9 cellular contexts compared by ENCODE assay signal in the genomic region with DNA sequence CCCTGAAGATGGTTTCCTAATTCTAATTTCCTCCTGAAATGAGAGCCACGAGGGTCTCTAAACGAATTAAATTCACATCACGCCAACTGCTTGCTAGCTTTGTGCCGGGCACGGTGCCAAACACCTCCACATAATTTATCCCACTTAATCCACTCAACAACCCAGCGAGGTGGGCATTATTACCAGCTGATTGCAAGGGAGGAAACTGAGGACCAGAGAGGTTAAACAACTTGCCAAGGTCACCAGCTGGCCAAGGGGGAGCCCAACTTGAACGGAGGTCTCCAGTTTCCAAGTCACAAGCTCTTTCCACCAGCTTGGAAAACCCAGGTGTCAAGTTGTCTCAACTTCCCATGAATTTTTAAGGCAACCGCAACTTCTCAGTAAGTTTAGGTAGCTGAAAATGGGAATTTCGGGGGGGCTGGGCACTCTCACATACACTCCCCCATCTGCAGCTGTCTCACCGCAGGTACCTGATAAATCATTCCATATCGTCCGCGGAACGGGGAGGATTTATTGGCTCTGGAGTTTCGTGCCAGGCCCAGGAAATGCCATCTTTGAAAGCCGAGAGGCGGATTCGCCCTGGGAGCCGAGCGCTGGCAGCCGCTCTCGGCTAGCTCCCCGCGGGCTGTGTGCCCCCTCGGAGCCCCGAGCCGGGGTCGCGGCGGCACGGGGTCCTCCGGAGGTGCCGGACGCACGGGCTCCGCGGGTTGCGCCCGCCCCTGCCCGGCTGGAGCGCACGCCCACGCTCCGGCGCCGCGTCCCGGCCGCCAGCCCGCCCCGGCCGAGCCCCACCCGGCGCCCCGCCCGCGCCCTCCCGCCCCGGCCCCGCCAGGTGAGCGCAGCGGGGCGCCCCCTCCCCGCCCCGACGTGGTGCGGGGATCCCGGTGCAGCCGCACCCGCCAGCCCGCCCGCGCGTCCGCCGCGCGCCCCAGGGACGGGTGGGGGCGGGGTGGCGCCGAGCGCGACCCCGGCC. TPM values are rescaled to one million over a fixed set of nuclear protein-coding genes. Genes with fewer than 3 reads are reported as not detected.
DNase-seq lines count a peak whose midpoint lies in the region; ATAC-seq, FAIRE-seq and TF ChIP-seq lines count a peak whose summit lies in the region.
"Had no signal": no experiment of that assay in that cellular context is flagged by ENCODE, and none has a peak within 500 bp of the region (broad histone marks: within the 10 kb centered on the region; RNA-seq: fewer than 3 reads in every experiment).

No MANE protein-coding gene starts in this region.

- TF ChIP-seq CTCF in WTC11 (IDR thresholded peaks at IDR 0.05), result no peak
- TF ChIP-seq CTCF in kidney (IDR thresholded peaks at IDR 0.05; ENCODE audit: borderline replicate concordance, extremely low read depth, insufficient read depth), result no peak
- TF ChIP-seq CTCF in upper lobe of left lung (IDR thresholded peaks at IDR 0.05), result no peak

- H3K9ac ChIP-seq in kidney (ENCODE audit: low read length in 2 of 2), result peak overlapping the region; percentile 11 to 62

- H3K4me1 ChIP-seq in kidney (ENCODE audit: control insufficient read depth in 1 of 2, insufficient read depth in 1 of 2, low read depth in 1 of 2, low read length in 2 of 2) (peaks cover 35 to 46% of the 10 kb centered on the region in 2 donors), upper lobe of left lung (peaks cover 0 to 25% (median 7%) of the 10 kb centered on the region in 4 donors)

- H3K9me3 ChIP-seq in kidney (ENCODE audit: control insufficient read depth in 1 of 2, low read length in 2 of 2) (no peaks in the 10 kb centered on the region), upper lobe of left lung (no peaks in the 10 kb centered on the region)
- H3K9me3 ChIP-seq: neutrophil had no signal

- FAIRE-seq in kidney (lab: Jason Lieb, UNC), result no peak

- no peak for TF ChIP-seq POLR2A in upper lobe of left lung (IDR thresholded peaks at IDR 0.05)

- CTCF ChIA-PET in WTC11 (lab: Charles Lee), result interaction anchor here (0.8 to 4.5 kb wide), 7 partner anchors 24 to 87 kb away, joined by 3 to 18 read pairs (median 5); no protein-coding TSS in a partner anchor

- no peaks in the 10 kb centered on the region for H3K36me3 Mint-ChIP-seq in T-helper 1 cell treated with Interleukin-12 subunit alpha and Interleukin-12 subunit beta and Interleukin-4 antibody, amounts not matched to agents 30 μg/mL and 1 μg/mL, for 36 hours (ENCODE audit: low read depth)
- H3K36me3 Mint-ChIP-seq in WTC11, result no peaks in the 10 kb centered on the region
- no peaks in the 10 kb centered on the region for H3K36me3 Mint-ChIP-seq in activated T-cell treated with anti-CD3 and anti-CD28 coated beads, Interleukin-2, amount 50 U/mL, for 4 hours (ENCODE audit: insufficient read depth)

- DNase-seq in T-helper 1 cell (no peak), WTC11 (ENCODE audit: low spot score) (no peak), kidney (no peak), upper lobe of left lung (peak in 1 of 2 donors; percentile 82), foreskin melanocyte (no peak)
- DNase-seq in activated T-cell treated with anti-CD3 and anti-CD28 coated beads, Interleukin-2, amount 50 U/mL, for 4 hours, result no peak

- peak overlapping the region; percentile 17 for H3K4me3 Mint-ChIP-seq in T-helper 1 cell treated with Interleukin-12 subunit alpha and Interleukin-12 subunit beta and Interleukin-4 antibody, amounts not matched to agents 30 μg/mL and 1 μg/mL, for 36 hours
- peak overlapping the region; percentile 66 for H3K4me3 Mint-ChIP-seq in WTC11
- H3K4me3 Mint-ChIP-seq in activated T-cell treated with anti-CD3 and anti-CD28 coated beads, Interleukin-2, amount 50 U/mL, for 4 hours, result no peak overlapping the region

- ATAC-seq in WTC11 (peak; percentile 23), upper lobe of left lung (ENCODE audit: low FRiP score in 2 of 2) (no peak), HG03108 (IDR thresholded peaks at IDR 0.05; ENCODE audit: unreplicated experiment) (no peak)
- ATAC-seq in activated T-cell treated with anti-CD3 and anti-CD28 coated beads, Interleukin-2, amount 50 U/mL, for 4 hours, result no peak

- H3K36me3 ChIP-seq in kidney (ENCODE audit: control insufficient read depth in 1 of 2, insufficient read depth in 2 of 2, low read length in 2 of 2) (no peaks in the 10 kb centered on the region), upper lobe of left lung (no peaks in the 10 kb centered on the region)
- H3K36me3 ChIP-seq: neutrophil had no signal

- POLR2A ChIA-PET in WTC11 (lab: Charles Lee), result interaction anchor here (0.6 kb wide), 1 partner anchor 84 kb away, joined by 4 read pairs; no protein-coding TSS in a partner anchor

- peaks cover 0 to 14% (median 4%) of the 10 kb centered on the region in 4 donors for H3K27me3 ChIP-seq in upper lobe of left lung

- no peak for TF ChIP-seq EP300 in upper lobe of left lung (IDR thresholded peaks at IDR 0.05)

- H3K27ac ChIP-seq in kidney (ENCODE audit: low read depth in 2 of 2, low read length in 2 of 2), result peak overlapping the region; percentile 66 to 83
- peak overlapping the region in 3 of 4 donors; percentile 28 to 66 (median 56) for H3K27ac ChIP-seq in upper lobe of left lung
- H3K27ac ChIP-seq: neutrophil had no signal

- peaks cover 82% of the 10 kb centered on the region for H3K27me3 Mint-ChIP-seq in T-helper 1 cell treated with Interleukin-12 subunit alpha and Interleukin-12 subunit beta and Interleukin-4 antibody, amounts not matched to agents 30 μg/mL and 1 μg/mL, for 36 hours (ENCODE audit: low read depth)
- H3K27me3 Mint-ChIP-seq in WTC11 (ENCODE audit: low read depth), result peaks cover 76% of the 10 kb centered on the region
- peaks cover 56% of the 10 kb centered on the region for H3K27me3 Mint-ChIP-seq in activated T-cell treated with anti-CD3 and anti-CD28 coated beads, Interleukin-2, amount 50 U/mL, for 4 hours (ENCODE audit: low read depth)

- peak overlapping the region; percentile 71 to 84 for H3K4me3 ChIP-seq in kidney (ENCODE audit: low read length in 2 of 2)
- H3K4me3 ChIP-seq in upper lobe of left lung, result peak overlapping the region; percentile 22 to 57 (median 56)

- H3K27ac Mint-ChIP-seq in T-helper 1 cell treated with Interleukin-12 subunit alpha and Interleukin-12 subunit beta and Interleukin-4 antibody, amounts not matched to agents 30 μg/mL and 1 μg/mL, for 36 hours, result no peak overlapping the region
- no peak overlapping the region for H3K27ac Mint-ChIP-seq in WTC11

- H3K9me3 Mint-ChIP-seq in T-helper 1 cell treated with Interleukin-12 subunit alpha and Interleukin-12 subunit beta and Interleukin-4 antibody, amounts not matched to agents 30 μg/mL and 1 μg/mL, for 36 hours, result no peaks in the 10 kb centered on the region
- no peaks in the 10 kb centered on the region for H3K9me3 Mint-ChIP-seq in WTC11
- no peaks in the 10 kb centered on the region for H3K9me3 Mint-ChIP-seq in activated T-cell treated with anti-CD3 and anti-CD28 coated beads, Interleukin-2, amount 50 U/mL, for 4 hours

- WGBS in upper lobe of left lung, 2 donors, result 8 to 32% methylated on average over 10 to 38 of the region's 85 CpGs

- intact Hi-C loops in kidney (cut with DNase I), result no loop called here

- peaks cover 11% of the 10 kb centered on the region for H3K4me1 Mint-ChIP-seq in T-helper 1 cell treated with Interleukin-12 subunit alpha and Interleukin-12 subunit beta and Interleukin-4 antibody, amounts not matched to agents 30 μg/mL and 1 μg/mL, for 36 hours (ENCODE audit: low read depth)
- H3K4me1 Mint-ChIP-seq in WTC11, result peaks cover 20% of the 10 kb centered on the region
- H3K4me1 Mint-ChIP-seq in activated T-cell treated with anti-CD3 and anti-CD28 coated beads, Interleukin-2, amount 50 U/mL, for 4 hours (ENCODE audit: low read depth), result no peaks in the 10 kb centered on the region

TF ChIP-seq in WTC11, 78 proteins besides CTCF, POLR2A, EP300 and RAD21 (continues in another document):
- TF ChIP-seq NFATC4 (CRISPR knock-in tag; IDR thresholded peaks at IDR 0.05), result no peak
- no peak for TF ChIP-seq ZNF512 (CRISPR knock-in tag; IDR thresholded peaks at IDR 0.05; ENCODE audit: borderline replicate concordance)
- no peak for TF ChIP-seq AR (CRISPR knock-in tag; IDR thresholded peaks at IDR 0.05)
- no peak for TF ChIP-seq ZNF396 (CRISPR knock-in tag; IDR thresholded peaks at IDR 0.05; ENCODE audit: borderline replicate concordance)
- TF ChIP-seq GABPB1 (CRISPR knock-in tag; IDR thresholded peaks at IDR 0.05), result no peak

RNA-seq across cellular contexts. Expression of gene PTPN3, which starts 0.6 kb away (rescaled TPM):
- total RNA-seq in WTC11 (2021) (1.7 to 2.4 TPM (median 2.1 TPM) in 3 replicates), kidney (40.6 TPM), upper lobe of left lung (10 to 100 TPM; 10.2 to 26.2 (median 15.2) TPM)
- 33.7 TPM for polyA plus RNA-seq in kidney (ENCODE audit: insufficient read depth, low read depth, low replicate concordance)
- under 1 TPM; 0.03 to 0.18 (median 0.08) TPM for total RNA-seq in activated T-cell treated with anti-CD3 and anti-CD28 coated beads, Interleukin-2, amount 50 U/mL, for 4 hours
